21 cellular contexts compared by ENCODE assay signal in the genomic region with DNA sequence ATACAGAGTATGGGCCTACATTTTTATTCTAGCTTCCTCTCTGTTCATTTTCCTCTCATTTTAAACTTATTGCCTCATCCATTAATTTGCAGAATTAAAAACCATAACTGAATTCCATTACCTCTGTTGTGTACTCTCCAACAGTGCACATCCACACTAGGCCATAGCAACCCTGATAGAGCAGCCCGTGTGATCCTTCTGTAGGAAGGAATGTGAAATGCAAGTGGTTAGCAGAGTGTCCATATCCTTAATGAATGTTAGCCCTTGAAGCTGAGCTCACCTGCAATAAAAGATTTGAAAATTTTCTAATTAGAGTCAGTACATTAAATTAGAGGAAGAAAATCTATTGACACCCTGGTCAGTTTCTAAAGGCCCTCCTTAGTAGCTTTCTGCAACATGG. TPM values are rescaled to one million over a fixed set of nuclear protein-coding genes. Genes with fewer than 3 reads are reported as not detected.
A peak's percentile ranks its signal among the peaks of the same experiment; 100 is the strongest.
DNase-seq lines count a peak whose midpoint lies in the region; ATAC-seq and TF ChIP-seq lines count a peak whose summit lies in the region.
"Had no signal": no experiment of that assay in that cellular context is flagged by ENCODE, and none has a peak within 500 bp of the region (broad histone marks: within the 10 kb centered on the region; RNA-seq: fewer than 3 reads in every experiment).

No MANE protein-coding gene starts in this region.

- in situ Hi-C loops in SK-MEL-5 (cut with HindIII; ENCODE audit: low pct_unique_long_range_greater_than_20kb, low sequenced_read_pairs) = no loop called here

- no peaks in the 10 kb centered on the region for H3K4me1 ChIP-seq in left ventricle myocardium inferior
- H3K4me1 ChIP-seq in heart right ventricle = no peaks in the 10 kb centered on the region
- H3K4me1 ChIP-seq: adrenal gland, BLaER1 had no signal

- no peak for ATAC-seq in heart right ventricle
- ATAC-seq: stimulated activated effector memory CD8-positive, alpha-beta T cell treated with anti-CD3 and anti-CD28 coated beads, Interleukin-12 subunit alpha, Interleukin-12 subunit beta, amount 100 ng/mL, for 72 hours; T-cell had no signal

- TF ChIP-seq CTCF in left ventricle myocardium inferior (IDR thresholded peaks at IDR 0.05; ENCODE audit: borderline replicate concordance) (peak; percentile 31), heart right ventricle (IDR thresholded peaks at IDR 0.05) (peak in 1 of 9 donors; percentile 10), fibroblast of villous mesenchyme (IDR thresholded peaks at IDR 0.05; ENCODE audit: insufficient read depth, low read depth, low read length) (peak; percentile 44), type B pancreatic cell (conservative IDR thresholded peaks at IDR 0.05) (peak; percentile 61), GM10266 (IDR thresholded peaks at IDR 0.05; ENCODE audit: control insufficient read depth, insufficient read depth, low read depth, missing control alignments) (no peak)

- intact Hi-C loops in left ventricle myocardium inferior (cut with micrococcal nuclease) = no loop called here
- intact Hi-C loops in heart right ventricle (cut with DNase I) = no loop called here
- intact Hi-C loops in posterior cingulate gyrus (cut with DNase I) = no loop called here

- H3K36me3 ChIP-seq in left ventricle myocardium inferior = no peaks in the 10 kb centered on the region
- H3K36me3 ChIP-seq in heart right ventricle = no peaks in the 10 kb centered on the region
- H3K36me3 ChIP-seq: adrenal gland, BLaER1 had no signal

- H3K4me3 Mint-ChIP-seq in type B pancreatic cell = no peak overlapping the region
- H3K4me3 Mint-ChIP-seq: dendritic cell treated with granulocyte-macrophage colony-stimulating factor and Interleukin-4, amounts not matched to agents 40 ng/mL and 50 ng/mL, for 4 days; stimulated activated effector memory CD8-positive, alpha-beta T cell treated with anti-CD3 and anti-CD28 coated beads, Interleukin-12 subunit alpha, Interleukin-12 subunit beta, amount 100 ng/mL, for 72 hours; T-cell had no signal

- peaks cover 22% of the 10 kb centered on the region for H3K27me3 ChIP-seq in left ventricle myocardium inferior (ENCODE audit: low read depth)
- H3K27me3 ChIP-seq in heart right ventricle = peaks cover under 1 to 27% (median 14%) of the 10 kb centered on the region in 7 donors

- no peaks in the 10 kb centered on the region for H3K9me3 Mint-ChIP-seq in type B pancreatic cell
- H3K9me3 Mint-ChIP-seq: dendritic cell treated with granulocyte-macrophage colony-stimulating factor and Interleukin-4, amounts not matched to agents 40 ng/mL and 50 ng/mL, for 4 days had no signal

- no peak overlapping the region for H3K27ac Mint-ChIP-seq in type B pancreatic cell
- H3K27ac Mint-ChIP-seq: dendritic cell treated with granulocyte-macrophage colony-stimulating factor and Interleukin-4, amounts not matched to agents 40 ng/mL and 50 ng/mL, for 4 days; stimulated activated effector memory CD8-positive, alpha-beta T cell treated with anti-CD3 and anti-CD28 coated beads, Interleukin-12 subunit alpha, Interleukin-12 subunit beta, amount 100 ng/mL, for 72 hours; T-cell had no signal

- DNase-seq in left ventricle myocardium inferior (no peak), heart right ventricle (no peak), SK-MEL-5 (ENCODE audit: low read depth, low spot score) (peak; percentile 50), fibroblast of villous mesenchyme (ENCODE audit: low read depth) (no peak), type B pancreatic cell (ENCODE audit: extremely low spot score, unreplicated experiment) (no peak), posterior cingulate gyrus (no peak), OCI-M2 (lab: John Stamatoyannopoulos, UW; ENCODE audit: unreplicated experiment) (no peak), GM10266 (ENCODE audit: extremely low spot score) (no peak)
- DNase-seq: activated CD4-positive, alpha-beta T cell treated with anti-CD3 and anti-CD28 coated beads for 48 hours; activated T-cell treated with anti-CD3 and anti-CD28 coated beads, Interleukin-2, amount 50 U/mL, for 48 hours; adrenal gland; GDM1; GM23248; NCI-H2029 treated with DMSO at 0.1 percent for 48 hours; stimulated activated CD4-positive, alpha-beta T cell treated with anti-CD3 and anti-CD28 coated beads, Interleukin-4, amount 100 ng/mL, for 1 hour; T-cell had no signal

- 20 to 22% methylated on average over 1 of the region's 1 CpG for WGBS in heart right ventricle, 2 donors

- peaks cover 48% of the 10 kb centered on the region for H3K27me3 Mint-ChIP-seq in type B pancreatic cell

- H3K9me3 ChIP-seq in left ventricle myocardium inferior (replicated peaks) (no peaks in the 10 kb centered on the region), heart right ventricle (peaks cover 0 to 2% (median 0%) of the 10 kb centered on the region in 11 donors)
- H3K9me3 ChIP-seq: adrenal gland had no signal

- no peak overlapping the region for H3K27ac ChIP-seq in left ventricle myocardium inferior (replicated peaks)
- H3K27ac ChIP-seq in heart right ventricle = no peak overlapping the region
- H3K27ac ChIP-seq: adrenal gland, BLaER1, GM23248, HL-60 had no signal

- peaks cover 5% of the 10 kb centered on the region for H3K4me1 Mint-ChIP-seq in type B pancreatic cell (ENCODE audit: unreplicated experiment)
- H3K4me1 Mint-ChIP-seq: stimulated activated effector memory CD8-positive, alpha-beta T cell treated with anti-CD3 and anti-CD28 coated beads, Interleukin-12 subunit alpha, Interleukin-12 subunit beta, amount 100 ng/mL, for 72 hours; T-cell had no signal

- H3K36me3 Mint-ChIP-seq in type B pancreatic cell = no peaks in the 10 kb centered on the region
- H3K36me3 Mint-ChIP-seq: stimulated activated effector memory CD8-positive, alpha-beta T cell treated with anti-CD3 and anti-CD28 coated beads, Interleukin-12 subunit alpha, Interleukin-12 subunit beta, amount 100 ng/mL, for 72 hours; T-cell had no signal

- H3K4me3 ChIP-seq in left ventricle myocardium inferior (no peak overlapping the region), heart right ventricle (no peak overlapping the region), fibroblast of villous mesenchyme (ENCODE audit: low read depth, low read length) (no peak overlapping the region)
- H3K4me3 ChIP-seq: adrenal gland, BLaER1, GM23248 had no signal

RNA-seq across cellular contexts. Expression of gene GRIK2, which starts 6.5 kb away (rescaled TPM):
- total RNA-seq in left ventricle myocardium inferior (11.3 TPM), heart right ventricle (1 to 10 TPM in 8 of 10 donors, under 1 TPM in 2; 0.21 to 7.0 (median 2.7) TPM), fibroblast of villous mesenchyme (15.1 and 20.6 TPM in 2 replicates), type B pancreatic cell (ENCODE audit: low replicate concordance) (4.7 and 4.8 TPM in 2 replicates)
- polyA plus RNA-seq in heart right ventricle = 1 to 10 TPM in 1 of 2 donors, under 1 TPM in 1; 0.13 to 3.0 TPM
- total RNA-seq in SK-MEL-5 (2014; rRNA removed; shearing (Covaris generic)) = 8.5 and 9.3 TPM in 2 replicates
- polyA plus RNA-seq in SK-MEL-5 (2015; cell fraction: cytosol; rRNA removed) = 8.8 and 12.4 TPM in 2 replicates
- polyA plus RNA-seq in SK-MEL-5 (2015; cell fraction: nucleus; rRNA removed) = 31.7 and 39.4 TPM in 2 replicates
- total RNA-seq: OCI-LY7 had no signal
